24 cellular contexts compared by ENCODE assay signal in genomic region chr10:70915806-70916205, GRCh38.
"Had no signal": no experiment of that assay in that cellular context is flagged by ENCODE, and none has a peak within 500 bp of the region (broad histone marks: within the 10 kb centered on the region; RNA-seq: fewer than 3 reads in every experiment).

No MANE protein-coding gene starts in this region.

- H3K27ac Mint-ChIP-seq: activated CD8-positive, alpha-beta T cell treated with anti-CD3 and anti-CD28 coated beads, Interleukin-2, amount 10 ng/mL, durations not matched to agents 7 days and 5 days; activated naive CD4-positive, alpha-beta T cell treated with anti-CD3 and anti-CD28 coated beads, Interleukin-2, amount 50 U/mL, for 72 hours; activated naive CD8-positive, alpha-beta T cell treated with anti-CD3 and anti-CD28 coated beads, Interleukin-2, amount 50 U/mL, for 24 hours; T-helper 17 cell; WTC11 had no signal

- H3K36me3 Mint-ChIP-seq: activated naive CD4-positive, alpha-beta T cell treated with anti-CD3 and anti-CD28 coated beads, Interleukin-2, amount 50 U/mL, for 72 hours; brain; WTC11 had no signal

- H3K4me3 Mint-ChIP-seq: activated CD8-positive, alpha-beta T cell treated with anti-CD3 and anti-CD28 coated beads, Interleukin-2, amount 10 ng/mL, durations not matched to agents 7 days and 5 days; activated naive CD8-positive, alpha-beta T cell treated with anti-CD3 and anti-CD28 coated beads, Interleukin-2, amount 50 U/mL, for 24 hours; brain; T-helper 17 cell; WTC11 had no signal

- DNase-seq: activated CD4-positive, alpha-beta T cell treated with anti-CD3 and anti-CD28 coated beads for 48 hours; activated CD4-positive, alpha-beta T cell treated with anti-CD3 and anti-CD28 coated beads, Interleukin-2, amount 50 U/mL, for 4 hours; activated CD4-positive, CD25-positive, alpha-beta regulatory T cell treated with anti-CD3 and anti-CD28 coated beads, Interleukin-2, amount 50 U/mL, for 72 hours; activated CD8-positive, alpha-beta memory T cell treated with anti-CD3 and anti-CD28 coated beads, Interleukin-2, amount 50 U/mL, for 48 hours; activated CD8-positive, alpha-beta T cell treated with anti-CD3 and anti-CD28 coated beads, Interleukin-2, amount 10 ng/mL, durations not matched to agents 7 days and 5 days; activated effector memory CD4-positive, alpha-beta T cell treated with anti-CD3 and anti-CD28 coated beads, Interleukin-2, amount 50 U/mL, for 16 hours; activated naive CD4-positive, alpha-beta T cell treated with Interleukin-2 at 50 U/mL for 16 hours; activated naive CD8-positive, alpha-beta T cell treated with anti-CD3 and anti-CD28 coated beads, Interleukin-2, amount 50 U/mL, for 24 hours; activated T-cell treated with anti-CD3 and anti-CD28 coated beads, Interleukin-2, amount 50 U/mL, for 1 hour; amniotic stem cell; Kasumi-1; KBM-7; NCI-H146; NCI-H187 treated with DMSO at 0.1 percent for 48 hours; NCI-H2081 treated with DMSO at 0.1 percent for 48 hours; NCI-H446; NCI-H524; PC-3; SIG-M5; T-helper 9 cell had no signal

- ATAC-seq: activated CD8-positive, alpha-beta T cell treated with anti-CD3 and anti-CD28 coated beads, Interleukin-2, amount 10 ng/mL, durations not matched to agents 7 days and 5 days; activated naive CD4-positive, alpha-beta T cell treated with anti-CD3 and anti-CD28 coated beads, Interleukin-2, amount 50 U/mL, for 72 hours; activated naive CD8-positive, alpha-beta T cell treated with anti-CD3 and anti-CD28 coated beads, Interleukin-2, amount 50 U/mL, for 24 hours; PC-3; T-helper 17 cell; WTC11 had no signal

- H3K9me3 Mint-ChIP-seq: activated naive CD8-positive, alpha-beta T cell treated with anti-CD3 and anti-CD28 coated beads, Interleukin-2, amount 50 U/mL, for 24 hours; brain had no signal

- H3K4me1 Mint-ChIP-seq: activated naive CD8-positive, alpha-beta T cell treated with anti-CD3 and anti-CD28 coated beads, Interleukin-2, amount 50 U/mL, for 24 hours; T-helper 17 cell; WTC11 had no signal
